Comparison of ENCODE assay signal across 8 cellular contexts in genomic region chr1:156767879-156768608, GRCh38. TPM values are rescaled to one million over a fixed set of nuclear protein-coding genes. Genes with fewer than 3 reads are reported as not detected.
DNase-seq lines count a peak whose midpoint lies in the region; ATAC-seq and TF ChIP-seq lines count a peak whose summit lies in the region.

No MANE protein-coding gene starts in this region.

- in situ Hi-C loops in ACHN (cut with HindIII; ENCODE audit: low pct_ligation_motif_present, low pct_unique_long_range_greater_than_20kb, low sequenced_read_pairs): no loop called here

- DNase-seq in ACHN (peak; percentile 24), M059J (ENCODE audit: low read depth) (peak; percentile 34), astrocyte of the hippocampus (ENCODE audit: low read depth, low spot score) (peak; percentile 18), iris pigment epithelial cell (ENCODE audit: low read depth) (peak; percentile 45), SKM-1 treated with dmso at 0.1 percent for 144 hours (lab: John Stamatoyannopoulos, UW; ENCODE audit: unreplicated experiment) (no peak)
- DNase-seq in stimulated activated CD4-positive, alpha-beta T cell treated with anti-CD3 and anti-CD28 coated beads, Interleukin-4, amount 100 ng/mL, for 24 hours: peak; percentile 49

- TF ChIP-seq POLR2A in GM18505 (IDR thresholded peaks at IDR 0.05; ENCODE audit: borderline replicate concordance, extremely low read depth, insufficient read depth, insufficient read length): peak; percentile 11

- ATAC-seq in GM18505 (IDR thresholded peaks at IDR 0.05; ENCODE audit: unreplicated experiment): peak; percentile 13
- ATAC-seq in HG03469 (IDR thresholded peaks at IDR 0.05; ENCODE audit: unreplicated experiment): no peak

RNA-seq across cellular contexts. Expression of gene PRCC, which starts 0.7 kb away (rescaled TPM):
- total RNA-seq in M059J (2014; rRNA removed; shearing (Covaris generic)): 38.4 and 41.9 TPM in 2 replicates

RNA-seq across cellular contexts. Expression of gene HDGF, which starts 16.6 kb away (rescaled TPM):
- 211 and 264 TPM in 2 replicates for total RNA-seq in M059J (2014; rRNA removed; shearing (Covaris generic))

RNA-seq across cellular contexts. Expression of gene MRPL24, which starts 27.2 kb away (rescaled TPM):
- 48.1 and 61.7 TPM in 2 replicates for total RNA-seq in M059J (2014; rRNA removed; shearing (Covaris generic))

RNA-seq across cellular contexts. Expression of gene ISG20L2, which starts 39.5 kb away (rescaled TPM):
- total RNA-seq in M059J (2014; rRNA removed; shearing (Covaris generic)): 27.0 and 27.8 TPM in 2 replicates

RNA-seq across cellular contexts. Expression of gene METTL25B, which starts 39.8 kb away (rescaled TPM):
- 12.2 and 23.3 TPM in 2 replicates for total RNA-seq in M059J (2014; rRNA removed; shearing (Covaris generic))
